ENCODE assay signal across 30 cellular contexts in the genomic region with DNA sequence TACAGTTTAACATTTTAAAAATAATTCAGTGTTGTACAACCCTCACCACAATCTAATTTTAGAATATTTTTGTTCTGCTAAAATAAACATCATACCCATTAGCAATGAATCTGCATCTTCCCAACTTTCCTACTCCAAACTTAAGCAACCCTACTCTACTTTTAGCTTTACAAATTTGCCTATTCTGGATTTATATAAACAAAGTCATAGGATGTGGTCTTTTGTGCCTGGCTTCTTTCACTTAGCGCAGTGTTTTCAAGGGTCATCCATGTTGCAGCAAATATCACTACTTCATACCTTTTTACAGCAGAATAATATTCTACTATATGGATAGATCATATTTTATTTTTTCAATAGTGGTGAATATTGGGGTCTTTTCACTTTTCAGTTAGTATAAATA. TPM values are rescaled to one million over a fixed set of nuclear protein-coding genes. Genes with fewer than 3 reads are reported as not detected.
A peak's percentile ranks its signal among the peaks of the same experiment; 100 is the strongest.
DNase-seq lines count a peak whose midpoint lies in the region; ATAC-seq and TF ChIP-seq lines count a peak whose summit lies in the region.
"Had no signal": no experiment of that assay in that cellular context is flagged by ENCODE, and none has a peak within 500 bp of the region (broad histone marks: within the 10 kb centered on the region; RNA-seq: fewer than 3 reads in every experiment).

No MANE protein-coding gene starts in this region.

- peak; percentile 11 for DNase-seq in ELR (ENCODE audit: low read depth)
- peak; percentile 47 for DNase-seq in LHCN-M2 (ENCODE audit: low read depth)
- DNase-seq in ascending aorta (ENCODE audit: low spot score in 2 of 2): peak in 1 of 2 donors; percentile 62
- DNase-seq in osteoblast (ENCODE audit: insufficient read length, low spot score, missing footprints): peak; percentile 34
- no peak for DNase-seq in T-helper 17 cell
- DNase-seq in NCI-H446 (lab: John Stamatoyannopoulos, UW): no peak
- DNase-seq in mesothelial cell of epicardium (ENCODE audit: low spot score in 2 of 2, unreplicated experiment in 2 of 2): no peak
- DNase-seq: activated CD8-positive, alpha-beta memory T cell treated with anti-CD3 and anti-CD28 coated beads, Interleukin-2, amount 10 ng/mL, durations not matched to agents 7 days and 5 days; activated naive CD4-positive, alpha-beta T cell; activated T-cell treated with anti-CD3 and anti-CD28 coated beads, Interleukin-2, amount 50 U/mL, for 72 hours; amniotic stem cell; DMS79 treated with DMSO at 0.1 percent for 48 hours; hippocampal formation; NCI-H1436 treated with DMSO at 0.1 percent for 48 hours; NCI-H2107; NCI-H345; NCI-H774; substantia nigra had no signal

- H2AFZ ChIP-seq in osteoblast (ENCODE audit: low read length): no peak overlapping the region

- H3K27ac Mint-ChIP-seq in T-helper 17 cell (no peak overlapping the region), mesothelial cell of epicardium (no peak overlapping the region)
- H3K27ac Mint-ChIP-seq: activated CD8-positive, alpha-beta memory T cell treated with anti-CD3 and anti-CD28 coated beads, Interleukin-2, amount 10 ng/mL, durations not matched to agents 7 days and 5 days; activated T-cell treated with anti-CD3 and anti-CD28 coated beads, Interleukin-2, amount 50 U/mL, for 72 hours; nephron; stimulated activated effector memory CD8-positive, alpha-beta T cell treated with anti-CD3 and anti-CD28 coated beads, Interleukin-12 subunit alpha, Interleukin-12 subunit beta, amount 100 ng/mL, for 72 hours; T-helper 1 cell treated with Interleukin-12 subunit alpha and Interleukin-12 subunit beta and Interleukin-4 antibody, amounts not matched to agents 30 μg/mL and 1 μg/mL, for 36 hours had no signal

- H3K27ac ChIP-seq in ascending aorta: peak overlapping the region; percentile 93
- H3K27ac ChIP-seq in osteoblast (ENCODE audit: low read depth, low read length): no peak overlapping the region
- H3K27ac ChIP-seq: BLaER1 treated with 17β-estradiol and CSF1 and Interleukin-3, amounts not matched to agents 10 nM and 100 nM; KMS-11; ovary; SK-N-MC had no signal

- H3K4me3 ChIP-seq in ascending aorta: no peak overlapping the region
- H3K4me3 ChIP-seq in osteoblast (ENCODE audit: insufficient read depth, low read length): no peak overlapping the region
- H3K4me3 ChIP-seq: BLaER1 treated with 17β-estradiol and CSF1 and Interleukin-3, amounts not matched to agents 10 nM and 100 nM; lung; ovary; SK-N-MC had no signal

- no peaks in the 10 kb centered on the region for H3K4me1 Mint-ChIP-seq in T-helper 17 cell
- peaks cover 15% of the 10 kb centered on the region for H3K4me1 Mint-ChIP-seq in mesothelial cell of epicardium
- H3K4me1 Mint-ChIP-seq: activated CD8-positive, alpha-beta memory T cell treated with anti-CD3 and anti-CD28 coated beads, Interleukin-2, amount 10 ng/mL, durations not matched to agents 7 days and 5 days; stimulated activated effector memory CD8-positive, alpha-beta T cell treated with anti-CD3 and anti-CD28 coated beads, Interleukin-12 subunit alpha, Interleukin-12 subunit beta, amount 100 ng/mL, for 72 hours had no signal

- intact Hi-C loops in ascending aorta (cut with DNase I): no loop called here

- H3K36me3 ChIP-seq in ascending aorta (no peaks in the 10 kb centered on the region), osteoblast (ENCODE audit: insufficient read depth, low read length) (no peaks in the 10 kb centered on the region)
- H3K36me3 ChIP-seq: BLaER1 treated with 17β-estradiol and CSF1 and Interleukin-3, amounts not matched to agents 10 nM and 100 nM; ovary had no signal

- H3K4me3 Mint-ChIP-seq in T-helper 17 cell (no peak overlapping the region), mesothelial cell of epicardium (no peak overlapping the region)
- H3K4me3 Mint-ChIP-seq: activated CD8-positive, alpha-beta memory T cell treated with anti-CD3 and anti-CD28 coated beads, Interleukin-2, amount 10 ng/mL, durations not matched to agents 7 days and 5 days; activated T-cell treated with anti-CD3 and anti-CD28 coated beads, Interleukin-2, amount 50 U/mL, for 72 hours; nephron; stimulated activated effector memory CD8-positive, alpha-beta T cell treated with anti-CD3 and anti-CD28 coated beads, Interleukin-12 subunit alpha, Interleukin-12 subunit beta, amount 100 ng/mL, for 72 hours; T-helper 1 cell treated with Interleukin-12 subunit alpha and Interleukin-12 subunit beta and Interleukin-4 antibody, amounts not matched to agents 30 μg/mL and 1 μg/mL, for 36 hours had no signal

- no peak for ATAC-seq in SK-N-SH treated with all-trans-retinoic acid at 6 μM for 48 hours
- ATAC-seq in T-helper 17 cell: no peak
- ATAC-seq: activated CD8-positive, alpha-beta memory T cell treated with anti-CD3 and anti-CD28 coated beads, Interleukin-2, amount 10 ng/mL, durations not matched to agents 7 days and 5 days; activated T-cell treated with anti-CD3 and anti-CD28 coated beads, Interleukin-2, amount 50 U/mL, for 72 hours; stimulated activated effector memory CD8-positive, alpha-beta T cell treated with anti-CD3 and anti-CD28 coated beads, Interleukin-12 subunit alpha, Interleukin-12 subunit beta, amount 100 ng/mL, for 72 hours had no signal

- H3K9me3 Mint-ChIP-seq in mesothelial cell of epicardium: peaks cover 22% of the 10 kb centered on the region

- H3K4me1 ChIP-seq in ascending aorta (peaks cover 19 to 55% of the 10 kb centered on the region in 2 donors), osteoblast (ENCODE audit: insufficient read depth, low read length) (peaks cover 37% of the 10 kb centered on the region)

- no peaks in the 10 kb centered on the region for H3K27me3 ChIP-seq in ascending aorta
- no peaks in the 10 kb centered on the region for H3K27me3 ChIP-seq in osteoblast (ENCODE audit: insufficient read depth, low read length)
- H3K27me3 ChIP-seq: BLaER1 treated with 17β-estradiol and CSF1 and Interleukin-3, amounts not matched to agents 10 nM and 100 nM; ovary had no signal

- H3K36me3 Mint-ChIP-seq in T-helper 17 cell (ENCODE audit: low read depth) (no peaks in the 10 kb centered on the region), mesothelial cell of epicardium (peaks cover 8% of the 10 kb centered on the region)
- H3K36me3 Mint-ChIP-seq: stimulated activated effector memory CD8-positive, alpha-beta T cell treated with anti-CD3 and anti-CD28 coated beads, Interleukin-12 subunit alpha, Interleukin-12 subunit beta, amount 100 ng/mL, for 72 hours had no signal

- H4K20me1 ChIP-seq in osteoblast (ENCODE audit: insufficient read depth, low read length): no peaks in the 10 kb centered on the region
- H4K20me1 ChIP-seq: BLaER1 treated with 17β-estradiol and CSF1 and Interleukin-3, amounts not matched to agents 10 nM and 100 nM had no signal

- TF ChIP-seq CTCF in ascending aorta (IDR thresholded peaks at IDR 0.05) (no peak), osteoblast (IDR thresholded peaks at IDR 0.05; ENCODE audit: extremely low read depth, low read depth, low read length) (no peak), mesothelial cell of epicardium (IDR thresholded peaks at IDR 0.05; ENCODE audit: unreplicated experiment) (no peak)

- H3K4me2 ChIP-seq in osteoblast (ENCODE audit: insufficient read depth, low read length): no peak overlapping the region
- H3K4me2 ChIP-seq: BLaER1 treated with 17β-estradiol and CSF1 and Interleukin-3, amounts not matched to agents 10 nM and 100 nM; KMS-11 had no signal

- peaks cover 0 to 17% of the 10 kb centered on the region in 2 donors for H3K9me3 ChIP-seq in ascending aorta
- no peaks in the 10 kb centered on the region for H3K9me3 ChIP-seq in osteoblast (ENCODE audit: low read depth, low read length)
- H3K9me3 ChIP-seq in T-helper 17 cell (ENCODE audit: control insufficient read depth, low read length, poor library complexity, severe bottlenecking): no peaks in the 10 kb centered on the region
- H3K9me3 ChIP-seq: ovary had no signal

- H3K27me3 Mint-ChIP-seq in T-helper 17 cell: peaks cover 4% of the 10 kb centered on the region
- no peaks in the 10 kb centered on the region for H3K27me3 Mint-ChIP-seq in mesothelial cell of epicardium (ENCODE audit: low read depth)

- no peaks in the 10 kb centered on the region for H3K79me2 ChIP-seq in osteoblast (ENCODE audit: insufficient read depth, low read length)

TF ChIP-seq in SK-N-SH treated with all-trans-retinoic acid at 6 μM for 48 hours, 23 proteins besides CTCF, POLR2A, EP300 and RAD21 (continues in another document):
- TF ChIP-seq ZNF70 (CRISPR knock-in tag; IDR thresholded peaks at IDR 0.05) (no peak), PPARA (CRISPR knock-in tag; IDR thresholded peaks at IDR 0.05; ENCODE audit: borderline replicate concordance) (no peak), ARNTL (CRISPR knock-in tag; IDR thresholded peaks at IDR 0.05; ENCODE audit: borderline replicate concordance, low read depth) (no peak), ZFP30 (CRISPR knock-in tag; IDR thresholded peaks at IDR 0.05) (no peak), OSR1 (CRISPR knock-in tag; IDR thresholded peaks at IDR 0.05) (no peak), PATZ1 (CRISPR knock-in tag; IDR thresholded peaks at IDR 0.05; ENCODE audit: borderline replicate concordance) (no peak)

RNA-seq across cellular contexts. Expression of gene CALML3, which starts 18.9 kb away (rescaled TPM):
- not detected in 2 replicates for total RNA-seq in LHCN-M2 (2014; rRNA removed)
- polyA plus RNA-seq in LHCN-M2 (2012): not detected
- not detected for total RNA-seq in ascending aorta
- not detected in 2 replicates for total RNA-seq in osteoblast
- total RNA-seq in T-helper 17 cell: not detected
- total RNA-seq in mesothelial cell of epicardium: 0.07 TPM in 1 of 3 replicates, not detected in the others
- total RNA-seq: activated CD8-positive, alpha-beta memory T cell treated with anti-CD3 and anti-CD28 coated beads, Interleukin-2, amount 10 ng/mL, durations not matched to agents 7 days and 5 days; activated T-cell treated with anti-CD3 and anti-CD28 coated beads, Interleukin-2, amount 50 U/mL, for 72 hours; chondrocyte; skeletal muscle tissue; ureter had no signal

RNA-seq across cellular contexts. Expression of gene CALML5, which starts 44.3 kb away (rescaled TPM):
- total RNA-seq in LHCN-M2 (2014; rRNA removed) (not detected in 2 replicates), ascending aorta (not detected), osteoblast (not detected in 2 replicates), T-helper 17 cell (not detected), mesothelial cell of epicardium (0.42 TPM in 1 of 3 replicates, not detected in the others)
- not detected for polyA plus RNA-seq in LHCN-M2 (2012)
- total RNA-seq: activated CD8-positive, alpha-beta memory T cell treated with anti-CD3 and anti-CD28 coated beads, Interleukin-2, amount 10 ng/mL, durations not matched to agents 7 days and 5 days; activated T-cell treated with anti-CD3 and anti-CD28 coated beads, Interleukin-2, amount 50 U/mL, for 72 hours; chondrocyte; lung; skeletal muscle tissue; ureter had no signal
- polyA plus RNA-seq: lung, ovary had no signal

Comparison
In these comparisons a context has a peak if more than half of its experiments do, and no peak if none do; other contexts are left out.
1. DNase-seq: peak in ELR (single experiment), LHCN-M2 (single experiment) and osteoblast (single experiment); none in T-helper 17 cell (0 of 3), NCI-H446 (0 of 2) and mesothelial cell of epicardium (0 of 2).